Comparison of ENCODE assay signal across 1 cellular context in genomic region chr6:157172830-157173536, GRCh38.
TF ChIP-seq lines count a peak whose summit lies in the region.

No MANE protein-coding gene starts in this region.

TF ChIP-seq in K562, 482 proteins besides CTCF, POLR2A, EP300 and RAD21 (continued from another document):
- no peak for TF ChIP-seq ZNF407 (IDR thresholded peaks at IDR 0.05; ENCODE audit: low read depth)
